Comparison of ENCODE assay signal across 21 cellular contexts in genomic region chr7:2478800-2479199, GRCh38. TPM values are rescaled to one million over a fixed set of nuclear protein-coding genes. Genes with fewer than 3 reads are reported as not detected.
DNase-seq lines count a peak whose midpoint lies in the region; ATAC-seq and TF ChIP-seq lines count a peak whose summit lies in the region.
"Had no signal": no experiment of that assay in that cellular context is flagged by ENCODE, and none has a peak within 500 bp of the region (broad histone marks: within the 10 kb centered on the region; RNA-seq: fewer than 3 reads in every experiment).

No MANE protein-coding gene starts in this region.

- H3K36me3 ChIP-seq in PC-3 (ENCODE audit: low read depth, low read length): no peaks in the 10 kb centered on the region
- no peaks in the 10 kb centered on the region for H3K36me3 ChIP-seq in hepatocyte (replicated peaks; ENCODE audit: insufficient read depth, low read depth)
- H3K36me3 ChIP-seq in psoas muscle (ENCODE audit: insufficient read depth in 1 of 2, low read depth in 1 of 2): no peaks in the 10 kb centered on the region
- H3K36me3 ChIP-seq: spleen had no signal

- CTCF ChIA-PET in PC-3 (lab: Charles Lee): no interaction called here

- no peak overlapping the region for H3K27ac ChIP-seq in PC-3 (ENCODE audit: low read length)
- H3K27ac ChIP-seq in hepatocyte: no peak overlapping the region
- no peak overlapping the region for H3K27ac ChIP-seq in psoas muscle
- H3K27ac ChIP-seq: 22Rv1, parathyroid adenoma, spleen had no signal

- H3K9ac ChIP-seq in PC-3 (ENCODE audit: low read length): no peak overlapping the region
- H3K9ac ChIP-seq: parathyroid adenoma had no signal

- DNase-seq in DMS153 treated with DMSO at 0.1 percent for 48 hours (lab: John Stamatoyannopoulos, UW; ENCODE audit: unreplicated experiment) (peak; percentile 16), DMS153 (lab: John Stamatoyannopoulos, UW) (no peak), PC-3 (no peak), hepatocyte (ENCODE audit: low spot score) (peak; percentile 8), psoas muscle (no peak), sciatic nerve (ENCODE audit: low spot score) (no peak)
- DNase-seq: activated CD8-positive, alpha-beta memory T cell treated with anti-CD3 and anti-CD28 coated beads for 24 hours; DND-41; Kasumi-1; NCI-H1694; NCI-H345; SIG-M5; spleen; stimulated activated naive CD4-positive, alpha-beta T cell; T-helper 17 cell had no signal

- WGBS in hepatocyte (ENCODE audit: low lambda C conversion rate, missing lambda C conversion rate): 95% methylated on average over 18 of the region's 19 CpGs
- 15 to 45% (median 25%) methylated on average over 17 to 19 of the region's 19 CpGs for WGBS in psoas muscle, 3 donors

- no peaks in the 10 kb centered on the region for H3K27me3 ChIP-seq in PC-3 (ENCODE audit: low read length)
- H3K27me3 ChIP-seq in hepatocyte: no peaks in the 10 kb centered on the region
- peaks cover 0 to 54% (median 17%) of the 10 kb centered on the region in 3 donors for H3K27me3 ChIP-seq in psoas muscle (ENCODE audit: insufficient read depth in 3 of 3, low read length in 2 of 3)

- ATAC-seq in PC-3 (peak; percentile 16), psoas muscle (peak in 2 of 4 donors; percentile 19 to 27), SK-N-SH treated with all-trans-retinoic acid at 6 μM for 48 hours (no peak), HG03196 (IDR thresholded peaks at IDR 0.05; ENCODE audit: unreplicated experiment) (no peak), sciatic nerve (no peak)
- ATAC-seq: T-helper 17 cell had no signal

- H3K4me2 ChIP-seq in PC-3 (ENCODE audit: low read length) (no peak overlapping the region), hepatocyte (no peak overlapping the region)

- POLR2A ChIA-PET in PC-3 (lab: Charles Lee; ENCODE audit: unreplicated experiment): no interaction called here

- intact Hi-C loops in PC-3 (cut with micrococcal nuclease) (loop anchor here (5.0 kb wide), 2 partner anchors 39 to 204 kb away; partner anchors contain the start of gene LFNG), psoas muscle (cut with DNase I) (loop anchor here in 1 of 2 donors (5.0 kb wide), 2 partner anchors 69 to 204 kb away; no protein-coding TSS in a partner anchor), sciatic nerve (cut with DNase I) (no loop called here)

- H3K9me2 ChIP-seq in PC-3 (replicated peaks; ENCODE audit: low read length): no peaks in the 10 kb centered on the region
- H3K9me2 ChIP-seq in hepatocyte (replicated peaks; ENCODE audit: insufficient read depth): no peaks in the 10 kb centered on the region

- no peak overlapping the region for H3K4me3 ChIP-seq in PC-3 (ENCODE audit: low read length)
- no peak overlapping the region for H3K4me3 ChIP-seq in hepatocyte
- H3K4me3 ChIP-seq in psoas muscle: peak overlapping the region; percentile 8
- H3K4me3 ChIP-seq: spleen had no signal

- H4K20me1 ChIP-seq in PC-3 (ENCODE audit: low read length): no peaks in the 10 kb centered on the region
- no peaks in the 10 kb centered on the region for H4K20me1 ChIP-seq in hepatocyte (ENCODE audit: insufficient read depth, poor library complexity, severe bottlenecking)

- H3K4me1 ChIP-seq in PC-3 (ENCODE audit: insufficient read depth, low read length) (peaks cover 12% of the 10 kb centered on the region; the same call in 1 of the 2 replicates), hepatocyte (ENCODE audit: insufficient read depth) (no peaks in the 10 kb centered on the region), psoas muscle (peaks cover 15% of the 10 kb centered on the region)
- H3K4me1 ChIP-seq: parathyroid adenoma had no signal

- H3K9me3 ChIP-seq in PC-3 (ENCODE audit: low read length): no peaks in the 10 kb centered on the region
- no peaks in the 10 kb centered on the region for H3K9me3 ChIP-seq in hepatocyte (ENCODE audit: low read depth)
- no peaks in the 10 kb centered on the region for H3K9me3 ChIP-seq in psoas muscle

- TF ChIP-seq CTCF in PC-3 (conservative IDR thresholded peaks at IDR 0.05; ENCODE audit: low read depth, low read length) (no peak), hepatocyte (IDR thresholded peaks at IDR 0.05; ENCODE audit: poor library complexity) (no peak), psoas muscle (IDR thresholded peaks at IDR 0.05) (no peak)

- BruUV-seq in PC-3 (replicated peaks; lab: Mats Ljungman, UMichigan): no TSS peak

- no peaks in the 10 kb centered on the region for H3F3A ChIP-seq in PC-3 (ENCODE audit: low read length, unreplicated experiment)

- H2AFZ ChIP-seq in PC-3 (ENCODE audit: low read length): no peak overlapping the region
- H2AFZ ChIP-seq in hepatocyte: no peak overlapping the region
- H2AFZ ChIP-seq: parathyroid adenoma had no signal

- no peaks in the 10 kb centered on the region for H3K79me2 ChIP-seq in PC-3 (ENCODE audit: low read length)
- H3K79me2 ChIP-seq in hepatocyte: no peaks in the 10 kb centered on the region
- H3K79me2 ChIP-seq: parathyroid adenoma had no signal

TF ChIP-seq in SK-N-SH treated with all-trans-retinoic acid at 6 μM for 48 hours, 23 proteins besides CTCF, POLR2A, EP300 and RAD21 (continues in another document):
- no peak for TF ChIP-seq ZC3H10 (CRISPR knock-in tag; IDR thresholded peaks at IDR 0.05)
- no peak for TF ChIP-seq TOX (CRISPR knock-in tag; IDR thresholded peaks at IDR 0.05; ENCODE audit: borderline replicate concordance)
- no peak for TF ChIP-seq ZNF70 (CRISPR knock-in tag; IDR thresholded peaks at IDR 0.05)
- TF ChIP-seq PPARA (CRISPR knock-in tag; IDR thresholded peaks at IDR 0.05; ENCODE audit: borderline replicate concordance): no peak
- no peak for TF ChIP-seq ZNF565 (CRISPR knock-in tag; conservative IDR thresholded peaks at IDR 0.05; ENCODE audit: low read depth)
- no peak for TF ChIP-seq ZNF8 (CRISPR knock-in tag; IDR thresholded peaks at IDR 0.05)
- TF ChIP-seq CREB5 (CRISPR knock-in tag; IDR thresholded peaks at IDR 0.05; ENCODE audit: low read depth): no peak
- no peak for TF ChIP-seq TCF4 (CRISPR knock-in tag; IDR thresholded peaks at IDR 0.05; ENCODE audit: borderline replicate concordance)
- TF ChIP-seq ZFP30 (CRISPR knock-in tag; IDR thresholded peaks at IDR 0.05): no peak
- TF ChIP-seq TSHZ2 (CRISPR knock-in tag; IDR thresholded peaks at IDR 0.05): no peak
- no peak for TF ChIP-seq BACH2 (CRISPR knock-in tag; IDR thresholded peaks at IDR 0.05; ENCODE audit: borderline replicate concordance)
- TF ChIP-seq, protein P1, sequence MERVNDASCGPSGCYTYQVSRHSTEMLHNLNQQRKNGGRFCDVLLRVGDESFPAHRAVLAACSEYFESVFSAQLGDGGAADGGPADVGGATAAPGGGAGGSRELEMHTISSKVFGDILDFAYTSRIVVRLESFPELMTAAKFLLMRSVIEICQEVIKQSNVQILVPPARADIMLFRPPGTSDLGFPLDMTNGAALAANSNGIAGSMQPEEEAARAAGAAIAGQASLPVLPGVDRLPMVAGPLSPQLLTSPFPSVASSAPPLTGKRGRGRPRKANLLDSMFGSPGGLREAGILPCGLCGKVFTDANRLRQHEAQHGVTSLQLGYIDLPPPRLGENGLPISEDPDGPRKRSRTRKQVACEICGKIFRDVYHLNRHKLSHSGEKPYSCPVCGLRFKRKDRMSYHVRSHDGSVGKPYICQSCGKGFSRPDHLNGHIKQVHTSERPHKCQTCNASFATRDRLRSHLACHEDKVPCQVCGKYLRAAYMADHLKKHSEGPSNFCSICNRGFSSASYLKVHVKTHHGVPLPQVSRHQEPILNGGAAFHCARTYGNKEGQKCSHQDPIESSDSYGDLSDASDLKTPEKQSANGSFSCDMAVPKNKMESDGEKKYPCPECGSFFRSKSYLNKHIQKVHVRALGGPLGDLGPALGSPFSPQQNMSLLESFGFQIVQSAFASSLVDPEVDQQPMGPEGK (CRISPR knock-in tag; IDR thresholded peaks at IDR 0.05; ENCODE audit: borderline replicate concordance): no peak
- no peak for TF ChIP-seq CSDC2 (CRISPR knock-in tag; IDR thresholded peaks at IDR 0.05)
- TF ChIP-seq SNAI2 (CRISPR knock-in tag; IDR thresholded peaks at IDR 0.05): no peak

RNA-seq across cellular contexts. Expression of gene GRIFIN, which starts 2.6 kb away (rescaled TPM):
- total RNA-seq in PC-3 (2014; rRNA removed) (not detected in 2 replicates), hepatocyte (not detected in 2 replicates), psoas muscle (not detected), sciatic nerve (not detected)
- polyA plus RNA-seq in hepatocyte (not detected in 2 replicates), psoas muscle (not detected)
- total RNA-seq: H4, spleen, T-helper 17 cell, ureter had no signal
- polyA plus RNA-seq: spleen had no signal

RNA-seq across cellular contexts. Expression of gene LFNG, which starts 40.8 kb away (rescaled TPM):
- total RNA-seq in PC-3 (2014; rRNA removed): 4.8 and 7.7 TPM in 2 replicates
- total RNA-seq in hepatocyte: 4.5 and 7.5 TPM in 2 replicates
- 1.2 and 1.6 TPM in 2 replicates for polyA plus RNA-seq in hepatocyte
- total RNA-seq in psoas muscle: 1 to 10 TPM; 2.4 to 3.0 (median 2.8) TPM
- 1 to 10 TPM; 1.3 to 2.1 (median 2.0) TPM for polyA plus RNA-seq in psoas muscle
- 20.1 TPM for total RNA-seq in sciatic nerve

Comparison
In these comparisons a context has a peak if more than half of its experiments do, and no peak if none do; other contexts are left out.
1. DNase-seq: peak in DMS153 treated with DMSO at 0.1 percent for 48 hours (single experiment) and hepatocyte (single experiment); none in DMS153 (single experiment), PC-3 (single experiment), psoas muscle (0 of 2) and sciatic nerve (single experiment).